Comparison of ENCODE assay signal across 34 cellular contexts in the genomic region with DNA sequence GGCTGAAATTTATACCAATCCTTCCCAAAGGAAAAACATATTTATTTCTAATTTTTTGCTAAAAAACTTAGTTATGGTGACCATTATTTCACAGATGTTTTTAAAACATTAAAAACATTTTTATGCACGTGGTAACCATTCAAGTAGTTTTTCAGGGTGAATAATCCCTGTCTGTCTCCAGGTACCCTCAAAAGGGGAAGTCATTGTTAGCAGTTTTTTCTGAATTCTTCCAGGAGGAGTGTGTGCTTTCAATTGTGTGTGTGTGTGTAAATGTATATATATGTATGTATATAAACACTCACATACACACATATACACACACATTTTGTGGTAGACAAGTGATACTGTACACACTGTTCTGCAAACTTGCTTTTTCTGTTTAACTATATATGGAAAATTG.
"Had no signal": no experiment of that assay in that cellular context is flagged by ENCODE, and none has a peak within 500 bp of the region (broad histone marks: within the 10 kb centered on the region; RNA-seq: fewer than 3 reads in every experiment).

No MANE protein-coding gene starts in this region.

- H3K9me3 Mint-ChIP-seq: activated naive CD4-positive, alpha-beta T cell treated with anti-CD3 and anti-CD28 coated beads, Interleukin-2, amount 50 U/mL, for 24 hours; activated naive CD8-positive, alpha-beta T cell treated with anti-CD3 and anti-CD28 coated beads, Interleukin-2, amount 50 U/mL, for 24 hours; effector memory CD8-positive, alpha-beta T cell had no signal

- ATAC-seq: activated CD4-positive, alpha-beta T cell treated with anti-CD3 and anti-CD28 coated beads for 36 hours; activated CD8-positive, alpha-beta memory T cell treated with anti-CD3 and anti-CD28 coated beads, Interleukin-2, amount 10 ng/mL, durations not matched to agents 7 days and 5 days; activated CD8-positive, alpha-beta T cell treated with anti-CD3 and anti-CD28 coated beads, Interleukin-2, amount 10 ng/mL, durations not matched to agents 7 days and 5 days; activated naive CD8-positive, alpha-beta T cell treated with anti-CD3 and anti-CD28 coated beads, Interleukin-2, amount 50 U/mL, for 24 hours; body of pancreas; effector memory CD8-positive, alpha-beta T cell; foreskin keratinocyte; gastrocnemius medialis; heart left ventricle had no signal

- DNase-seq: activated CD4-positive, alpha-beta memory T cell treated with anti-CD3 and anti-CD28 coated beads for 36 hours; activated CD4-positive, alpha-beta T cell treated with anti-CD3 and anti-CD28 coated beads, Interleukin-2, amount 10 ng/mL, durations not matched to agents 24 days and 14 days; activated CD4-positive, CD25-positive, alpha-beta regulatory T cell; activated CD4-positive, CD25-positive, alpha-beta regulatory T cell treated with anti-CD3 and anti-CD28 coated beads, Interleukin-2, amount 50 U/mL, for 72 hours; activated CD8-positive, alpha-beta memory T cell treated with anti-CD3 and anti-CD28 coated beads, Interleukin-2, amount 10 ng/mL, durations not matched to agents 7 days and 5 days; activated CD8-positive, alpha-beta memory T cell treated with anti-CD3 and anti-CD28 coated beads, Interleukin-2, amount 50 U/mL, for 4 hours; activated CD8-positive, alpha-beta T cell treated with anti-CD3 and anti-CD28 coated beads, Interleukin-2, amount 10 ng/mL, durations not matched to agents 7 days and 5 days; activated effector memory CD4-positive, alpha-beta T cell treated with anti-CD3 and anti-CD28 coated beads, Interleukin-2, amount 50 U/mL, for 16 hours; activated naive CD4-positive, alpha-beta T cell treated with anti-CD3 and anti-CD28 coated beads for 36 hours; activated naive CD8-positive, alpha-beta T cell treated with anti-CD3 and anti-CD28 coated beads for 36 hours; activated naive CD8-positive, alpha-beta T cell treated with anti-CD3 and anti-CD28 coated beads, Interleukin-2, amount 50 U/mL, for 24 hours; activated T-cell treated with anti-CD3 and anti-CD28 coated beads, Interleukin-2, amount 50 U/mL, for 1 hour; activated T-cell treated with anti-CD3 and anti-CD28 coated beads, Interleukin-2, amount 50 U/mL, for 48 hours; adrenal gland; amygdala; aorta; body of pancreas; caudate nucleus; cortex of kidney; dermis blood vessel endothelial cell; effector CD4-positive, alpha-beta T cell; effector memory CD8-positive, alpha-beta T cell; erythroblast; foreskin keratinocyte; gastrocnemius medialis; glutamatergic neuron; heart left ventricle; hypothalamus; T1000 had no signal

- FAIRE-seq: colon had no signal

- H3K27me3 Mint-ChIP-seq: activated CD4-positive, alpha-beta memory T cell treated with anti-CD3 and anti-CD28 coated beads for 36 hours; activated CD4-positive, alpha-beta T cell treated with anti-CD3 and anti-CD28 coated beads for 36 hours; activated CD4-positive, alpha-beta T cell treated with anti-CD3 and anti-CD28 coated beads, Interleukin-2, amount 10 ng/mL, durations not matched to agents 24 days and 14 days; activated CD8-positive, alpha-beta memory T cell treated with anti-CD3 and anti-CD28 coated beads, Interleukin-2, amount 10 ng/mL, durations not matched to agents 7 days and 5 days; activated naive CD4-positive, alpha-beta T cell treated with anti-CD3 and anti-CD28 coated beads, Interleukin-2, amount 50 U/mL, for 24 hours; activated naive CD8-positive, alpha-beta T cell treated with anti-CD3 and anti-CD28 coated beads for 36 hours; activated naive CD8-positive, alpha-beta T cell treated with anti-CD3 and anti-CD28 coated beads, Interleukin-2, amount 50 U/mL, for 24 hours; effector memory CD8-positive, alpha-beta T cell had no signal

- H3K4me3 Mint-ChIP-seq: activated CD4-positive, alpha-beta memory T cell treated with anti-CD3 and anti-CD28 coated beads for 36 hours; activated CD4-positive, alpha-beta T cell treated with anti-CD3 and anti-CD28 coated beads for 36 hours; activated CD4-positive, alpha-beta T cell treated with anti-CD3 and anti-CD28 coated beads, Interleukin-2, amount 10 ng/mL, durations not matched to agents 24 days and 14 days; activated CD8-positive, alpha-beta memory T cell treated with anti-CD3 and anti-CD28 coated beads, Interleukin-2, amount 10 ng/mL, durations not matched to agents 7 days and 5 days; activated CD8-positive, alpha-beta T cell treated with anti-CD3 and anti-CD28 coated beads, Interleukin-2, amount 10 ng/mL, durations not matched to agents 7 days and 5 days; activated naive CD4-positive, alpha-beta T cell treated with anti-CD3 and anti-CD28 coated beads for 36 hours; activated naive CD4-positive, alpha-beta T cell treated with anti-CD3 and anti-CD28 coated beads, Interleukin-2, amount 50 U/mL, for 24 hours; activated naive CD8-positive, alpha-beta T cell treated with anti-CD3 and anti-CD28 coated beads for 36 hours; activated naive CD8-positive, alpha-beta T cell treated with anti-CD3 and anti-CD28 coated beads, Interleukin-2, amount 50 U/mL, for 24 hours; activated T-helper 1 cell treated with anti-CD3 and anti-CD28 coated beads, Interleukin-12 subunit alpha, Interleukin-12 subunit beta, Interleukin-2, Interleukin-4 antibody, amounts not matched to agents 30 ng/mL and 10 ng/mL and 1 ng/mL, durations not matched to agents 14 hours and 24 hours and 36 hours; effector memory CD8-positive, alpha-beta T cell had no signal

- H3K27ac Mint-ChIP-seq: activated CD4-positive, alpha-beta memory T cell treated with anti-CD3 and anti-CD28 coated beads for 36 hours; activated CD4-positive, alpha-beta T cell treated with anti-CD3 and anti-CD28 coated beads for 36 hours; activated CD4-positive, alpha-beta T cell treated with anti-CD3 and anti-CD28 coated beads, Interleukin-2, amount 10 ng/mL, durations not matched to agents 24 days and 14 days; activated CD8-positive, alpha-beta memory T cell treated with anti-CD3 and anti-CD28 coated beads, Interleukin-2, amount 10 ng/mL, durations not matched to agents 7 days and 5 days; activated CD8-positive, alpha-beta T cell treated with anti-CD3 and anti-CD28 coated beads, Interleukin-2, amount 10 ng/mL, durations not matched to agents 7 days and 5 days; activated naive CD4-positive, alpha-beta T cell treated with anti-CD3 and anti-CD28 coated beads for 36 hours; activated naive CD4-positive, alpha-beta T cell treated with anti-CD3 and anti-CD28 coated beads, Interleukin-2, amount 50 U/mL, for 24 hours; activated naive CD8-positive, alpha-beta T cell treated with anti-CD3 and anti-CD28 coated beads for 36 hours; activated naive CD8-positive, alpha-beta T cell treated with anti-CD3 and anti-CD28 coated beads, Interleukin-2, amount 50 U/mL, for 24 hours; activated T-helper 1 cell treated with anti-CD3 and anti-CD28 coated beads, Interleukin-12 subunit alpha, Interleukin-12 subunit beta, Interleukin-2, Interleukin-4 antibody, amounts not matched to agents 30 ng/mL and 10 ng/mL and 1 ng/mL, durations not matched to agents 14 hours and 24 hours and 36 hours; activated T-helper 2 cell treated with anti-CD3 and anti-CD28 coated beads, Interferon-gamma antibody, Interleukin-2, Interleukin-4, amounts not matched to agents 10 μg/mL and 5 μg/mL and 100 μg/mL, durations not matched to agents 14 hours and 24 hours and 36 hours had no signal

- H3K4me1 Mint-ChIP-seq: activated CD8-positive, alpha-beta memory T cell treated with anti-CD3 and anti-CD28 coated beads, Interleukin-2, amount 10 ng/mL, durations not matched to agents 7 days and 5 days had no signal
